Comparison of ENCODE assay signal across 1 cellular context in the genomic region with DNA sequence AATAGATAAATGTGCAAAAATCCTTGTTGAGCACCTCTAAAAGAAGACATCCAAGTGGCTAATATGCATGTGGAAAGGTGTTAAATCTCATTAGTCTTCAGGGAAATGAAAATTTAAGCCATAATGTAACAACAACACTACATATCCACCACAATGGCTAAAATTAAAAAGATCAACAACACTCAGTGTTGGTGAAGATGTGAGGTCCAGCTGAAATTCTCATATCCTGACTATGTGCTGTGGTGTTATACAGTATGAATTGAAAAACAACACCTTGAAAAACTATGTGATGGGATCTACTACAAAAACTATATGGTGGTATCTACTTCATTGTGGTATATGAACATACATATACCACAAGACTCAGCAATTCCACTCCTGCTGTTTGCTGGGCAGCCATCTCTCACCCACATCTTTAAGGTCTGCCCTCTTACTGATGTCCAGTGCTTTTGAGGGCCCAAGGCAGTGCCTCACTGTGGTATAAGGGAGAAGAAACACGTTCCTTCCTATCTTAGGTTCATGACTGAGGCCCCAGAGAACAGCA.
TF ChIP-seq lines count a peak whose summit lies in the region.

No MANE protein-coding gene starts in this region.

TF ChIP-seq in K562, 482 proteins besides CTCF, POLR2A, EP300 and RAD21 (continued from another document):
- TF ChIP-seq, protein P1, sequence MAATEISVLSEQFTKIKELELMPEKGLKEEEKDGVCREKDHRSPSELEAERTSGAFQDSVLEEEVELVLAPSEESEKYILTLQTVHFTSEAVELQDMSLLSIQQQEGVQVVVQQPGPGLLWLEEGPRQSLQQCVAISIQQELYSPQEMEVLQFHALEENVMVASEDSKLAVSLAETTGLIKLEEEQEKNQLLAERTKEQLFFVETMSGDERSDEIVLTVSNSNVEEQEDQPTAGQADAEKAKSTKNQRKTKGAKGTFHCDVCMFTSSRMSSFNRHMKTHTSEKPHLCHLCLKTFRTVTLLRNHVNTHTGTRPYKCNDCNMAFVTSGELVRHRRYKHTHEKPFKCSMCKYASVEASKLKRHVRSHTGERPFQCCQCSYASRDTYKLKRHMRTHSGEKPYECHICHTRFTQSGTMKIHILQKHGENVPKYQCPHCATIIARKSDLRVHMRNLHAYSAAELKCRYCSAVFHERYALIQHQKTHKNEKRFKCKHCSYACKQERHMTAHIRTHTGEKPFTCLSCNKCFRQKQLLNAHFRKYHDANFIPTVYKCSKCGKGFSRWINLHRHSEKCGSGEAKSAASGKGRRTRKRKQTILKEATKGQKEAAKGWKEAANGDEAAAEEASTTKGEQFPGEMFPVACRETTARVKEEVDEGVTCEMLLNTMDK (IDR thresholded peaks at IDR 0.05; ENCODE audit: borderline replicate concordance, insufficient read depth, low read depth, low read length, poor library complexity, severe bottlenecking): no peak
- TF ChIP-seq MAFK (IDR thresholded peaks at IDR 0.05; ENCODE audit: low read length) (no peak), JUND (IDR thresholded peaks at IDR 0.05; ENCODE audit: borderline replicate concordance, low read depth, low read length) (no peak), JUND (tag; IDR thresholded peaks at IDR 0.05; ENCODE audit: borderline replicate concordance, low read depth, low read length) (no peak), BRF1 (IDR thresholded peaks at IDR 0.05; ENCODE audit: borderline replicate concordance, extremely low read depth, insufficient read length) (no peak), KHSRP (IDR thresholded peaks at IDR 0.05) (no peak), EZH2 (IDR thresholded peaks at IDR 0.05; ENCODE audit: borderline replicate concordance, low read depth, low read length) (no peak), ADNP (tag; IDR thresholded peaks at IDR 0.05) (peak; percentile 14; the same call in 1 of the 2 replicates), TRIM24 (IDR thresholded peaks at IDR 0.05) (0 out of 4 replicates have a peak, but pooled peaks of 1 of the 2 experiments have one; percentile 40), RBM25 (IDR thresholded peaks at IDR 0.05; ENCODE audit: low read depth, low read length, severe bottlenecking) (peak; percentile 94), ZNF184 (CRISPR knock-in tag; IDR thresholded peaks at IDR 0.05) (peak; percentile 99), HDAC2 (IDR thresholded peaks at IDR 0.05) (peak; percentile 36; the same call in 1 of the 2 replicates), ILF3 (IDR thresholded peaks at IDR 0.05; ENCODE audit: borderline replicate concordance) (no peak), CBX3 (IDR thresholded peaks at IDR 0.05; ENCODE audit: borderline replicate concordance in 1 of 2, low read length in 2 of 2) (peak in 1 of 2 experiments; percentile 95; a peak in 2 of 3 replicates), ARNT (IDR thresholded peaks at IDR 0.05) (0 out of 4 replicates have a peak, but pooled peaks of 1 of the 2 experiments have one; percentile 33), CBX1 (IDR thresholded peaks at IDR 0.05; ENCODE audit: low read depth) (peak; percentile 78), ZKSCAN1 (IDR thresholded peaks at IDR 0.05; ENCODE audit: low read depth, low read length) (peak; percentile 54; the same call in 1 of the 2 replicates), HLTF (IDR thresholded peaks at IDR 0.05) (peak; percentile 93), KDM1A (IDR thresholded peaks at IDR 0.05) (peak in 1 of 2 experiments; percentile 71; a peak in 2 of 4 replicates)
- TF ChIP-seq, protein P2, sequence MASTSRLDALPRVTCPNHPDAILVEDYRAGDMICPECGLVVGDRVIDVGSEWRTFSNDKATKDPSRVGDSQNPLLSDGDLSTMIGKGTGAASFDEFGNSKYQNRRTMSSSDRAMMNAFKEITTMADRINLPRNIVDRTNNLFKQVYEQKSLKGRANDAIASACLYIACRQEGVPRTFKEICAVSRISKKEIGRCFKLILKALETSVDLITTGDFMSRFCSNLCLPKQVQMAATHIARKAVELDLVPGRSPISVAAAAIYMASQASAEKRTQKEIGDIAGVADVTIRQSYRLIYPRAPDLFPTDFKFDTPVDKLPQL (IDR thresholded peaks at IDR 0.05; ENCODE audit: extremely low read depth, insufficient read length): no peak
- TF ChIP-seq, protein P3, sequence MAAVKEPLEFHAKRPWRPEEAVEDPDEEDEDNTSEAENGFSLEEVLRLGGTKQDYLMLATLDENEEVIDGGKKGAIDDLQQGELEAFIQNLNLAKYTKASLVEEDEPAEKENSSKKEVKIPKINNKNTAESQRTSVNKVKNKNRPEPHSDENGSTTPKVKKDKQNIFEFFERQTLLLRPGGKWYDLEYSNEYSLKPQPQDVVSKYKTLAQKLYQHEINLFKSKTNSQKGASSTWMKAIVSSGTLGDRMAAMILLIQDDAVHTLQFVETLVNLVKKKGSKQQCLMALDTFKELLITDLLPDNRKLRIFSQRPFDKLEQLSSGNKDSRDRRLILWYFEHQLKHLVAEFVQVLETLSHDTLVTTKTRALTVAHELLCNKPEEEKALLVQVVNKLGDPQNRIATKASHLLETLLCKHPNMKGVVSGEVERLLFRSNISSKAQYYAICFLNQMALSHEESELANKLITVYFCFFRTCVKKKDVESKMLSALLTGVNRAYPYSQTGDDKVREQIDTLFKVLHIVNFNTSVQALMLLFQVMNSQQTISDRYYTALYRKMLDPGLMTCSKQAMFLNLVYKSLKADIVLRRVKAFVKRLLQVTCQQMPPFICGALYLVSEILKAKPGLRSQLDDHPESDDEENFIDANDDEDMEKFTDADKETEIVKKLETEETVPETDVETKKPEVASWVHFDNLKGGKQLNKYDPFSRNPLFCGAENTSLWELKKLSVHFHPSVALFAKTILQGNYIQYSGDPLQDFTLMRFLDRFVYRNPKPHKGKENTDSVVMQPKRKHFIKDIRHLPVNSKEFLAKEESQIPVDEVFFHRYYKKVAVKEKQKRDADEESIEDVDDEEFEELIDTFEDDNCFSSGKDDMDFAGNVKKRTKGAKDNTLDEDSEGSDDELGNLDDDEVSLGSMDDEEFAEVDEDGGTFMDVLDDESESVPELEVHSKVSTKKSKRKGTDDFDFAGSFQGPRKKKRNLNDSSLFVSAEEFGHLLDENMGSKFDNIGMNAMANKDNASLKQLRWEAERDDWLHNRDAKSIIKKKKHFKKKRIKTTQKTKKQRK (IDR thresholded peaks at IDR 0.05; ENCODE audit: borderline replicate concordance, low read depth, low read length): no peak
